16 cellular contexts compared by ENCODE assay signal in the genomic region with DNA sequence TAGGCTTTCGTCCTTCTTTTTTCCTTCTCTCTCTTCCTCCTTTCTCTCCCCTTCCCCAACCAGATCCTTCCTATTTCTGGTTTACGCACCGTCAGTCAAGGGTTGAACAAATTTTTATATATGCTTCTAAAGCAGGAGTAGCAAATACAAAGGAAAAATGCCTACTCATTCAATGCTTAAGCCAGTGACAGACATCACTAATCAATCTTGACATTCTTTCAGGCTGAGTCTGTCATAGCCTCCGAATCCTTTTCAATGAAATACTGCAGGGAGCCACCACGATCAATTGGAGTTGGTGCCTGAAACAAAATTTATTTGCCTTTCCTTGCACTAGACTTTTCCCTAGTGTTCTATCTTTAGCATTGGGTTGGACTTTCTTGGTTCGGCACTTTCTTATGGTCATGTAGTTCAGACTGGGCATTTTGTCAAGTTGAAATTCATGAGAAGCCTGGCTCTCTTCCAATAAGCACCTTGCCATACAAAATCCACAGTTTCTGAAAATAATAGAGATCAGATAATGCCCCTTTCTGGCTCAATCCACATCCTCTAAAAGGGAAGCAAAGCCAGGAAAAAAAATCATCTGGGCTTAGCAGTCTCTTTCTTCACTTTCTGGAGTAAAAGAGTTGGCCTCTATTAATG.
A peak's percentile ranks its signal among the peaks of the same experiment; 100 is the strongest.
DNase-seq lines count a peak whose midpoint lies in the region; ATAC-seq and TF ChIP-seq lines count a peak whose summit lies in the region.
"Had no signal": no experiment of that assay in that cellular context is flagged by ENCODE, and none has a peak within 500 bp of the region (broad histone marks: within the 10 kb centered on the region; RNA-seq: fewer than 3 reads in every experiment).

No MANE protein-coding gene starts in this region.

- H3K36me3 ChIP-seq in mammary epithelial cell (ENCODE audit: insufficient read depth, low read length) = no peaks in the 10 kb centered on the region
- H3K36me3 ChIP-seq: ovary had no signal

- WGBS in mammary epithelial cell (ENCODE audit: low coverage, missing lambda C conversion rate) = 53% methylated on average over 6 of the region's 6 CpGs

- H3K4me1 Mint-ChIP-seq in MCF 10A (ENCODE audit: insufficient read depth, unreplicated experiment) = peaks cover 7% of the 10 kb centered on the region
- H3K4me1 Mint-ChIP-seq in stimulated activated effector memory CD8-positive, alpha-beta T cell treated with anti-CD3 and anti-CD28 coated beads, Interleukin-12 subunit alpha, Interleukin-12 subunit beta, amount 100 ng/mL, for 72 hours = peaks cover 6% of the 10 kb centered on the region

- H3K9ac ChIP-seq in mammary epithelial cell (ENCODE audit: insufficient read depth, low read length) = no peak overlapping the region

- dilution Hi-C loops in mammary epithelial cell (cut with HindIII; ENCODE audit: low sequenced_read_pairs) = no loop called here

- in situ Hi-C loops in mammary epithelial cell (cut with MboI; ENCODE audit: low sequenced_read_pairs in 2 of 2) = no loop called here

- no peaks in the 10 kb centered on the region for H3K27me3 Mint-ChIP-seq in MCF 10A (ENCODE audit: insufficient read depth, unreplicated experiment)

- no peaks in the 10 kb centered on the region for H3K36me3 Mint-ChIP-seq in MCF 10A (ENCODE audit: insufficient read depth, unreplicated experiment)
- no peaks in the 10 kb centered on the region for H3K36me3 Mint-ChIP-seq in stimulated activated effector memory CD8-positive, alpha-beta T cell treated with anti-CD3 and anti-CD28 coated beads, Interleukin-12 subunit alpha, Interleukin-12 subunit beta, amount 100 ng/mL, for 72 hours

- POLR2A ChIA-PET in MCF 10A (lab: Yijun Ruan, JAX) = no interaction called here

- no peak for TF ChIP-seq CTCF in MCF 10A (IDR thresholded peaks at IDR 0.05; ENCODE audit: unreplicated experiment)
- no peak for TF ChIP-seq CTCF in mammary epithelial cell (conservative IDR thresholded peaks at IDR 0.05 in 1 of 2, IDR thresholded peaks at IDR 0.05 in 1 of 2; ENCODE audit: extremely low read depth in 1 of 2, insufficient read depth in 1 of 2, low read depth in 1 of 2, low read length in 2 of 2)
- TF ChIP-seq CTCF in fibroblast of pulmonary artery (IDR thresholded peaks at IDR 0.05; ENCODE audit: low read length, missing control alignments) = no peak

- H3K4me2 ChIP-seq in mammary epithelial cell (ENCODE audit: insufficient read depth, low read depth, low read length) = no peak overlapping the region

- H3K27me3 ChIP-seq in mammary epithelial cell (ENCODE audit: insufficient read depth, low read length) = no peaks in the 10 kb centered on the region
- H3K27me3 ChIP-seq: ovary, spleen had no signal

- CTCF ChIA-PET in MCF 10A (lab: Yijun Ruan, JAX) (interaction anchor here (0.6 kb wide), 1 partner anchor 302 kb away, joined by 4 read pairs; no protein-coding TSS in a partner anchor), mammary epithelial cell (lab: Charles Lee; ENCODE audit: low non-redundant PET) (no interaction called here)

- no peak overlapping the region for H3K27ac Mint-ChIP-seq in MCF 10A (ENCODE audit: low read depth, unreplicated experiment)
- H3K27ac Mint-ChIP-seq in stimulated activated effector memory CD8-positive, alpha-beta T cell treated with anti-CD3 and anti-CD28 coated beads, Interleukin-12 subunit alpha, Interleukin-12 subunit beta, amount 100 ng/mL, for 72 hours = peak overlapping the region; percentile 12
- H3K27ac Mint-ChIP-seq: activated CD8-positive, alpha-beta T cell treated with anti-CD3 and anti-CD28 coated beads, Interleukin-2, amount 10 ng/mL, durations not matched to agents 7 days and 5 days had no signal

- intact Hi-C loops in MCF 10A (cut with micrococcal nuclease) = no loop called here
- intact Hi-C loops in mammary epithelial cell (cut with micrococcal nuclease) = no loop called here

- no TSS peak for BruUV-seq in MCF 10A (replicated peaks; lab: Mats Ljungman, UMichigan)
- no TSS peak for BruUV-seq in mammary epithelial cell (replicated peaks; lab: Mats Ljungman, UMichigan)

- H3K9me3 ChIP-seq in mammary epithelial cell (replicated peaks; ENCODE audit: insufficient read depth, low read length) = no peaks in the 10 kb centered on the region
- H3K9me3 ChIP-seq: ovary, spleen had no signal

- no peaks in the 10 kb centered on the region for H4K20me1 ChIP-seq in mammary epithelial cell (ENCODE audit: insufficient read depth, low read length)

- ATAC-seq in SK-N-SH treated with all-trans-retinoic acid at 6 μM for 48 hours = peak; percentile 76
- ATAC-seq in stimulated activated effector memory CD8-positive, alpha-beta T cell treated with anti-CD3 and anti-CD28 coated beads, Interleukin-12 subunit alpha, Interleukin-12 subunit beta, amount 100 ng/mL, for 72 hours = no peak
- no peak for ATAC-seq in GM21529 (IDR thresholded peaks at IDR 0.05; ENCODE audit: unreplicated experiment)
- ATAC-seq: activated CD8-positive, alpha-beta T cell treated with anti-CD3 and anti-CD28 coated beads, Interleukin-2, amount 10 ng/mL, durations not matched to agents 7 days and 5 days; HCT116 had no signal

- H3K4me3 ChIP-seq in mammary epithelial cell (replicated peaks in 1 of 3; ENCODE audit: insufficient read depth in 1 of 3, low read depth in 2 of 3, low read length in 3 of 3) = no peak overlapping the region
- H3K4me3 ChIP-seq in fibroblast of pulmonary artery (replicated peaks; ENCODE audit: low read depth, low read length) = no peak overlapping the region
- H3K4me3 ChIP-seq: ovary, spleen had no signal

- no peak overlapping the region for H2AFZ ChIP-seq in mammary epithelial cell (ENCODE audit: low read depth, low read length)

- no peaks in the 10 kb centered on the region for H3K79me2 ChIP-seq in mammary epithelial cell (ENCODE audit: insufficient read depth, low read length)

- H3K9me3 Mint-ChIP-seq in MCF 10A (ENCODE audit: unreplicated experiment) = peaks cover 14% of the 10 kb centered on the region
- peaks cover 6% of the 10 kb centered on the region for H3K9me3 Mint-ChIP-seq in stimulated activated effector memory CD8-positive, alpha-beta T cell treated with anti-CD3 and anti-CD28 coated beads, Interleukin-12 subunit alpha, Interleukin-12 subunit beta, amount 100 ng/mL, for 72 hours

- no peak overlapping the region for H3K27ac ChIP-seq in mammary epithelial cell (ENCODE audit: insufficient read depth, low read depth, low read length)
- H3K27ac ChIP-seq: HL-60, ovary, spleen had no signal

- H3K4me3 Mint-ChIP-seq in MCF 10A (ENCODE audit: unreplicated experiment) = no peak overlapping the region
- no peak overlapping the region for H3K4me3 Mint-ChIP-seq in stimulated activated effector memory CD8-positive, alpha-beta T cell treated with anti-CD3 and anti-CD28 coated beads, Interleukin-12 subunit alpha, Interleukin-12 subunit beta, amount 100 ng/mL, for 72 hours
- H3K4me3 Mint-ChIP-seq: activated CD8-positive, alpha-beta T cell treated with anti-CD3 and anti-CD28 coated beads, Interleukin-2, amount 10 ng/mL, durations not matched to agents 7 days and 5 days had no signal

- peak; percentile 9 for DNase-seq in MCF 10A (ENCODE audit: unreplicated experiment)
- DNase-seq in mammary epithelial cell = no peak
- DNase-seq in fibroblast of pulmonary artery (ENCODE audit: low read depth) = peak; percentile 54
- DNase-seq in stimulated activated effector memory CD8-positive, alpha-beta T cell treated with anti-CD3 and anti-CD28 coated beads, Interleukin-12 subunit alpha, Interleukin-12 subunit beta, amount 100 ng/mL, for 72 hours (ENCODE audit: low spot score in 2 of 2) = no peak
- no peak for DNase-seq in OCI-M1 (lab: John Stamatoyannopoulos, UW)
- no peak for DNase-seq in COLO829 (ENCODE audit: low spot score)
- DNase-seq: activated CD8-positive, alpha-beta T cell treated with anti-CD3 and anti-CD28 coated beads, Interleukin-2, amount 10 ng/mL, durations not matched to agents 7 days and 5 days; DMS153; foreskin melanocyte; NCI-H2081 treated with DMSO at 0.1 percent for 48 hours; ovary; spleen had no signal

- H3K4me1 ChIP-seq in mammary epithelial cell (ENCODE audit: insufficient read depth, low read length) = no peaks in the 10 kb centered on the region
- H3K4me1 ChIP-seq: spleen had no signal

TF ChIP-seq in SK-N-SH treated with all-trans-retinoic acid at 6 μM for 48 hours, 23 proteins besides CTCF, POLR2A, EP300 and RAD21:
- TF ChIP-seq ISL1 (CRISPR knock-in tag; IDR thresholded peaks at IDR 0.05) (0 out of 2 replicates have a peak, but pooled peaks have one; percentile 12), RARB (CRISPR knock-in tag; IDR thresholded peaks at IDR 0.05) (no peak)

Comparison
In these comparisons a context has a peak if more than half of its experiments do, and no peak if none do; other contexts are left out.
1. DNase-seq: peak in MCF 10A (single experiment) and fibroblast of pulmonary artery (single experiment); none in mammary epithelial cell (single experiment), stimulated activated effector memory CD8-positive, alpha-beta T cell treated with anti-CD3 and anti-CD28 coated beads, Interleukin-12 subunit alpha, Interleukin-12 subunit beta, amount 100 ng/mL, for 72 hours (0 of 2), OCI-M1 (single experiment) and COLO829 (single experiment).